Comparison of ENCODE assay signal across 19 cellular contexts in the genomic region with DNA sequence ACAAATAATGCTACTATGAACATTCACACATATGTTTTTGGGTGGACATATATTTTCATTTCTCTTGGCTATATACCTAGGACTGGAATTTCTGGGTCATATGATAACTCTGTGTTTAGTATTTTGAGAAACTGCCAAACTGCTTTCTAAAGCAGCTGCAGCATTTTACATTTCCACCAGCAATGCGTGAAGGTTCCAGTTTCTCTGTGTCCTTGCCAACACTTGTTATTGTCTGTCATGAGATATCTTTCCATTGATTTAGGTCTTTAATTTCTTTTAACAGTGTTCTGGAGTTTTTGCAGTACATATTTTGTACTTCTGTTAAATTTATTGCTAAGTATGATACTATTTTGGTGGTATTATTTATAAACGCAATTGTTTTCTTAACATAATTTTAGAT. TPM values are rescaled to one million over a fixed set of nuclear protein-coding genes. Genes with fewer than 3 reads are reported as not detected.
DNase-seq lines count a peak whose midpoint lies in the region; ATAC-seq, FAIRE-seq and TF ChIP-seq lines count a peak whose summit lies in the region.
"Had no signal": no experiment of that assay in that cellular context is flagged by ENCODE, and none has a peak within 500 bp of the region (broad histone marks: within the 10 kb centered on the region; RNA-seq: fewer than 3 reads in every experiment).

No MANE protein-coding gene starts in this region.

- no peaks in the 10 kb centered on the region for H3K27me3 Mint-ChIP-seq in astrocyte (ENCODE audit: low read depth, unreplicated experiment)
- no peaks in the 10 kb centered on the region for H3K27me3 Mint-ChIP-seq in nephron (ENCODE audit: low read depth)
- H3K27me3 Mint-ChIP-seq in MCF 10A (ENCODE audit: insufficient read depth, unreplicated experiment), result no peaks in the 10 kb centered on the region
- H3K27me3 Mint-ChIP-seq: CD4-positive, alpha-beta memory T cell had no signal

- no peak overlapping the region for H3K27ac Mint-ChIP-seq in astrocyte (ENCODE audit: unreplicated experiment)
- peak overlapping the region in 2 of 3 experiments; percentile 46 to 63 for H3K27ac Mint-ChIP-seq in nephron
- no peak overlapping the region for H3K27ac Mint-ChIP-seq in MCF 10A (ENCODE audit: low read depth, unreplicated experiment)
- H3K27ac Mint-ChIP-seq: CD4-positive, alpha-beta memory T cell had no signal

- intact Hi-C loops in MCF 10A (cut with micrococcal nuclease), result no loop called here

- H3K4me1 Mint-ChIP-seq in astrocyte (ENCODE audit: low read depth, unreplicated experiment) (no peaks in the 10 kb centered on the region), nephron (peaks cover 33% of the 10 kb centered on the region), MCF 10A (ENCODE audit: insufficient read depth, unreplicated experiment) (no peaks in the 10 kb centered on the region)
- H3K4me1 Mint-ChIP-seq: CD4-positive, alpha-beta memory T cell had no signal

- no peak overlapping the region for H3K4me3 Mint-ChIP-seq in astrocyte (ENCODE audit: unreplicated experiment)
- no peak overlapping the region for H3K4me3 Mint-ChIP-seq in nephron
- H3K4me3 Mint-ChIP-seq in MCF 10A (ENCODE audit: unreplicated experiment), result no peak overlapping the region
- H3K4me3 Mint-ChIP-seq: CD4-positive, alpha-beta memory T cell had no signal

- H2AFZ ChIP-seq in astrocyte (ENCODE audit: low read depth, low read length), result no peak overlapping the region
- H2AFZ ChIP-seq: GM23248 had no signal

- H3K9ac ChIP-seq in astrocyte (ENCODE audit: low read length), result no peak overlapping the region
- H3K9ac ChIP-seq: GM23248 had no signal

- CTCF ChIA-PET in A549 (lab: Yijun Ruan, JAX), result no interaction called here
- CTCF ChIA-PET in MCF 10A (lab: Yijun Ruan, JAX), result no interaction called here
- CTCF ChIA-PET in RWPE1 (lab: Yijun Ruan, JAX), result interaction anchor here (0.7 kb wide), 1 partner anchor 939 kb away, joined by 4 read pairs; no protein-coding TSS in a partner anchor

- WGBS in A549 (ENCODE audit: missing lambda C conversion rate), result 89% methylated on average over 2 of the region's 2 CpGs

- POLR2A ChIA-PET in A549 (lab: Yijun Ruan, JAX), result no interaction called here
- POLR2A ChIA-PET in MCF 10A (lab: Yijun Ruan, JAX), result no interaction called here
- POLR2A ChIA-PET in RWPE1 (lab: Yijun Ruan, JAX; ENCODE audit: low non-redundant PET), result no interaction called here

- no peaks in the 10 kb centered on the region for H3K9me3 ChIP-seq in A549
- H3K9me3 ChIP-seq in astrocyte (ENCODE audit: insufficient read depth, low read depth, low read length), result no peaks in the 10 kb centered on the region

- TF ChIP-seq RAD21 in A549 (conservative IDR thresholded peaks at IDR 0.05 in 1 of 2, IDR thresholded peaks at IDR 0.05 in 1 of 2), result no peak

- ATAC-seq in A549 (no peak), GM19452 (IDR thresholded peaks at IDR 0.05; ENCODE audit: unreplicated experiment) (no peak)
- ATAC-seq: HCT116 had no signal

- H3K27me3 ChIP-seq in astrocyte (ENCODE audit: insufficient read depth, low read length), result no peaks in the 10 kb centered on the region

- no peak for DNase-seq in A549 (ENCODE audit: low read depth in 1 of 2, low spot score in 1 of 2)
- DNase-seq in GM18507 (ENCODE audit: extremely low spot score, insufficient read length, low read depth), result no peak
- no peak for DNase-seq in astrocyte (ENCODE audit: low read depth)
- no peak for DNase-seq in MCF 10A (ENCODE audit: unreplicated experiment)
- no peak for DNase-seq in RWPE1 (ENCODE audit: low spot score)
- DNase-seq: 8988T; C1 segment of cervical spinal cord; Calu3; CD4-positive, alpha-beta memory T cell; COR-L47; DMS153; DND-41; GM23248; H7 had no signal

- TF ChIP-seq POLR2A in A549 (IDR thresholded peaks at IDR 0.05; ENCODE audit: low read length), result no peak

- H3K9me3 Mint-ChIP-seq in astrocyte (ENCODE audit: unreplicated experiment) (no peaks in the 10 kb centered on the region), nephron (peaks cover 14% of the 10 kb centered on the region), MCF 10A (ENCODE audit: unreplicated experiment) (no peaks in the 10 kb centered on the region)

- H3K27ac ChIP-seq in A549 (no peak overlapping the region), astrocyte (ENCODE audit: low read depth, low read length) (no peak overlapping the region), RWPE1 (no peak overlapping the region)
- H3K27ac ChIP-seq: GM23248 had no signal

- no peak for TF ChIP-seq EP300 in A549 (IDR thresholded peaks at IDR 0.05)

- H3K4me3 ChIP-seq in A549 (no peak overlapping the region), astrocyte (ENCODE audit: insufficient read depth, low read depth, low read length) (no peak overlapping the region)
- H3K4me3 ChIP-seq: GM23248 had no signal

- no peaks in the 10 kb centered on the region for H3K36me3 ChIP-seq in astrocyte (ENCODE audit: insufficient read depth, low read length)

- no peaks in the 10 kb centered on the region for H3K4me1 ChIP-seq in A549
- no peaks in the 10 kb centered on the region for H3K4me1 ChIP-seq in astrocyte (ENCODE audit: insufficient read depth, low read length)

- TF ChIP-seq CTCF in A549 (IDR thresholded peaks at IDR 0.05) (no peak), astrocyte (IDR thresholded peaks at IDR 0.05; ENCODE audit: insufficient read depth, low read depth, low read length) (no peak), nephron (IDR thresholded peaks at IDR 0.05; ENCODE audit: unreplicated experiment in 3 of 3) (no peak), MCF 10A (IDR thresholded peaks at IDR 0.05; ENCODE audit: unreplicated experiment) (no peak), RWPE1 (conservative IDR thresholded peaks at IDR 0.05; ENCODE audit: low read depth) (no peak)

- H3K36me3 Mint-ChIP-seq in astrocyte (ENCODE audit: low read depth, unreplicated experiment) (no peaks in the 10 kb centered on the region), nephron (ENCODE audit: low read depth) (peaks cover 21% of the 10 kb centered on the region), MCF 10A (ENCODE audit: insufficient read depth, unreplicated experiment) (no peaks in the 10 kb centered on the region)

- H3K79me2 ChIP-seq in astrocyte (ENCODE audit: insufficient read depth, low read length), result no peaks in the 10 kb centered on the region

- H4K20me1 ChIP-seq in astrocyte (ENCODE audit: insufficient read depth, low read length), result no peaks in the 10 kb centered on the region

- BruUV-seq in MCF 10A (replicated peaks; lab: Mats Ljungman, UMichigan), result no TSS peak

- FAIRE-seq in A549 (lab: Jason Lieb, UNC) (peak; percentile 70), GM18507 (lab: Jason Lieb, UNC) (peak; percentile 55), astrocyte (lab: Jason Lieb, UNC) (peak; percentile 78)
- FAIRE-seq: GM12892, H1 had no signal

- no peak overlapping the region for H3K4me2 ChIP-seq in A549
- no peak overlapping the region for H3K4me2 ChIP-seq in astrocyte (ENCODE audit: low read length)

TF ChIP-seq in A549, 52 proteins besides CTCF, POLR2A, EP300 and RAD21:
- TF ChIP-seq, protein P1, sequence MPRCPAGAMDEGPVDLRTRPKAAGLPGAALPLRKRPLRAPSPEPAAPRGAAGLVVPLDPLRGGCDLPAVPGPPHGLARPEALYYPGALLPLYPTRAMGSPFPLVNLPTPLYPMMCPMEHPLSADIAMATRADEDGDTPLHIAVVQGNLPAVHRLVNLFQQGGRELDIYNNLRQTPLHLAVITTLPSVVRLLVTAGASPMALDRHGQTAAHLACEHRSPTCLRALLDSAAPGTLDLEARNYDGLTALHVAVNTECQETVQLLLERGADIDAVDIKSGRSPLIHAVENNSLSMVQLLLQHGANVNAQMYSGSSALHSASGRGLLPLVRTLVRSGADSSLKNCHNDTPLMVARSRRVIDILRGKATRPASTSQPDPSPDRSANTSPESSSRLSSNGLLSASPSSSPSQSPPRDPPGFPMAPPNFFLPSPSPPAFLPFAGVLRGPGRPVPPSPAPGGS (IDR thresholded peaks at IDR 0.05), result no peak
- TF ChIP-seq, protein P2, sequence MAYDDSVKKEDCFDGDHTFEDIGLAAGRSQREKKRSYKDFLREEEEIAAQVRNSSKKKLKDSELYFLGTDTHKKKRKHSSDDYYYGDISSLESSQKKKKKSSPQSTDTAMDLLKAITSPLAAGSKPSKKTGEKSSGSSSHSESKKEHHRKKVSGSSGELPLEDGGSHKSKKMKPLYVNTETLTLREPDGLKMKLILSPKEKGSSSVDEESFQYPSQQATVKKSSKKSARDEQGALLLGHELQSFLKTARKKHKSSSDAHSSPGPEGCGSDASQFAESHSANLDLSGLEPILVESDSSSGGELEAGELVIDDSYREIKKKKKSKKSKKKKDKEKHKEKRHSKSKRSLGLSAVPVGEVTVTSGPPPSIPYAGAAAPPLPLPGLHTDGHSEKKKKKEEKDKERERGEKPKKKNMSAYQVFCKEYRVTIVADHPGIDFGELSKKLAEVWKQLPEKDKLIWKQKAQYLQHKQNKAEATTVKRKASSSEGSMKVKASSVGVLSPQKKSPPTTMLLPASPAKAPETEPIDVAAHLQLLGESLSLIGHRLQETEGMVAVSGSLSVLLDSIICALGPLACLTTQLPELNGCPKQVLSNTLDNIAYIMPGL (CRISPR knock-in tag; IDR thresholded peaks at IDR 0.05; ENCODE audit: borderline replicate concordance), result no peak
- TF ChIP-seq, protein P3, sequence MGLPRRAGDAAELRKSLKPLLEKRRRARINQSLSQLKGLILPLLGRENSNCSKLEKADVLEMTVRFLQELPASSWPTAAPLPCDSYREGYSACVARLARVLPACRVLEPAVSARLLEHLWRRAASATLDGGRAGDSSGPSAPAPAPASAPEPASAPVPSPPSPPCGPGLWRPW (IDR thresholded peaks at IDR 0.05), result no peak
- no peak for TF ChIP-seq ESRRA (IDR thresholded peaks at IDR 0.05; ENCODE audit: borderline replicate concordance, low read length)
- TF ChIP-seq JUN (IDR thresholded peaks at IDR 0.05), result no peak
- no peak for TF ChIP-seq TFCP2L1 (CRISPR knock-in tag; IDR thresholded peaks at IDR 0.05)

RNA-seq across cellular contexts. Expression of a gene that starts 48.3 kb away (rescaled TPM):
- polyA plus RNA-seq in A549 (2011; rRNA removed) (5.2 and 6.9 TPM in 2 replicates), A549 (2017; fragmentation: RNase III; extraction: RNeasy Plus Mini Kit Qiagen cat#74134 plus additional on column Dnase treatment) (2.1 to 2.6 TPM (median 2.2 TPM) in 3 replicates)
- 0.66 and 1.0 TPM in 2 replicates for polyA plus RNA-seq in A549 (2012; cell fraction: cytosol; rRNA removed)
- polyA plus RNA-seq in A549 (2012; cell fraction: nucleus; rRNA removed), result 1.9 and 2.9 TPM in 2 replicates
- 13.6 and 16.8 TPM in 2 replicates for polyA minus RNA-seq in A549 (2011; rRNA and poly(A)+ RNA removed)
- total RNA-seq in astrocyte (14.4 and 16.7 TPM in 2 replicates), MCF 10A (2022) (4.9 and 6.7 TPM in 2 replicates)

Comparison
In these comparisons a context has a peak if more than half of its experiments do, and no peak if none do; other contexts are left out.
1. H3K27ac Mint-ChIP-seq: peak in nephron (2 of 3); none in astrocyte (single experiment) and MCF 10A (single experiment).